ENCODE assay signal across 4 cellular contexts in the genomic region with DNA sequence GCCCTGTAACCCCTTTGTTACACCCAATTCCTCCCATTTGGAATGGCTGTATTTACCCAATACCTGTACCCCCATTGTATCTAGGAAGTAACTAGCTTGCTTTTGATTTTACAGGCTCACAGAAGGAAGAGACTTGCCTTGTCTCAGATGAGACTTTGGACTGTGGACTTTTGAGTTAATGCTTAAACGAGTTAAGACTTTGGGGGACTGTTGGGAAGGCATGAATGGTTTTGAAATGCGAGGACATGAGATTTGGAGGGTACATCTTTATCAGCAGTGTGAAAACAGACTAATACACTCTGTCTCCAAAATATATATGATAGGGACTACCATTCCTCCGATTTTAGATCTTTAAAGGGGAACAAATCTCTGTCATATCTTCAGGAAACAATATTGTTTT. TPM values are rescaled to one million over a fixed set of nuclear protein-coding genes. Genes with fewer than 3 reads are reported as not detected.
"Had no signal": no experiment of that assay in that cellular context is flagged by ENCODE, and none has a peak within 500 bp of the region (broad histone marks: within the 10 kb centered on the region; RNA-seq: fewer than 3 reads in every experiment).

No MANE protein-coding gene starts in this region.

RNA-seq across cellular contexts. Expression of gene GLIPR1L2, which starts 51.6 kb away (rescaled TPM):
- total RNA-seq: activated CD4-positive, alpha-beta T cell treated with anti-CD3 and anti-CD28 coated beads, Interleukin-2, amount 10 ng/mL, durations not matched to agents 24 days and 14 days; activated CD8-positive, alpha-beta memory T cell treated with anti-CD3 and anti-CD28 coated beads for 36 hours; activated naive CD8-positive, alpha-beta T cell treated with anti-CD3 and anti-CD28 coated beads for 36 hours; activated T-helper 1 cell treated with anti-CD3 and anti-CD28 coated beads, Interleukin-12 subunit alpha, Interleukin-12 subunit beta, Interleukin-2, Interleukin-4 antibody, amounts not matched to agents 30 ng/mL and 10 ng/mL and 1 ng/mL, durations not matched to agents 14 hours and 24 hours and 36 hours had no signal
